In genomic region chr1:218592688-218593087, GRCh38 we compare ENCODE assay signal across 21 cellular contexts.
A peak's percentile ranks its signal among the peaks of the same experiment; 100 is the strongest.
DNase-seq lines count a peak whose midpoint lies in the region; ATAC-seq, FAIRE-seq and TF ChIP-seq lines count a peak whose summit lies in the region.
"Had no signal": no experiment of that assay in that cellular context is flagged by ENCODE, and none has a peak within 500 bp of the region (broad histone marks: within the 10 kb centered on the region; RNA-seq: fewer than 3 reads in every experiment).

No MANE protein-coding gene starts in this region.

- no peaks in the 10 kb centered on the region for H3K36me3 Mint-ChIP-seq in progenitor cell of endocrine pancreas (ENCODE audit: insufficient read depth)
- H3K36me3 Mint-ChIP-seq: activated CD4-positive, alpha-beta memory T cell treated with anti-CD3 and anti-CD28 coated beads for 36 hours; activated naive CD8-positive, alpha-beta T cell treated with anti-CD3 and anti-CD28 coated beads for 36 hours; CD8-positive, alpha-beta memory T cell; stimulated activated memory B cell treated with anti-CD40 and anti-IgM and Interleukin-4, amounts not matched to agents 10 μg/mL and 1 μg/mL and 100 μg/mL, for 72 hours had no signal

- TF ChIP-seq RAD21 in HepG2 (CRISPR knock-in tag; IDR thresholded peaks at IDR 0.05) = no peak

- no peaks in the 10 kb centered on the region for H4K20me1 ChIP-seq in HepG2 (ENCODE audit: insufficient read depth, low read length)

- no TSS peak for BruUV-seq in HepG2 (replicated peaks; lab: Mats Ljungman, UMichigan)

- no peak overlapping the region for H3K4me2 ChIP-seq in HepG2 (ENCODE audit: low read depth, low read length)

- H3K9me3 ChIP-seq in HepG2 (ENCODE audit: low read length) = no peaks in the 10 kb centered on the region
- no peaks in the 10 kb centered on the region for H3K9me3 ChIP-seq in right lobe of liver
- no peaks in the 10 kb centered on the region for H3K9me3 ChIP-seq in adipocyte (ENCODE audit: control insufficient read depth, low read length)
- no peaks in the 10 kb centered on the region for H3K9me3 ChIP-seq in thyroid gland
- H3K9me3 ChIP-seq: gastroesophageal sphincter, upper lobe of right lung had no signal

- H3K9me3 Mint-ChIP-seq in progenitor cell of endocrine pancreas (ENCODE audit: low read depth) = peaks cover 9% of the 10 kb centered on the region
- H3K9me3 Mint-ChIP-seq: activated CD4-positive, alpha-beta memory T cell treated with anti-CD3 and anti-CD28 coated beads for 36 hours; activated naive CD8-positive, alpha-beta T cell treated with anti-CD3 and anti-CD28 coated beads for 36 hours; activated T-cell treated with anti-CD3 and anti-CD28 coated beads, Interleukin-2, amount 50 U/mL, for 4 hours; central memory CD8-positive, alpha-beta T cell; stimulated activated memory B cell treated with anti-CD40 and anti-IgM and Interleukin-4, amounts not matched to agents 10 μg/mL and 1 μg/mL and 100 μg/mL, for 72 hours had no signal

- peaks cover 12% of the 10 kb centered on the region for H3K4me1 Mint-ChIP-seq in progenitor cell of endocrine pancreas (ENCODE audit: low read depth)
- H3K4me1 Mint-ChIP-seq: activated naive CD8-positive, alpha-beta T cell treated with anti-CD3 and anti-CD28 coated beads for 36 hours; CD8-positive, alpha-beta memory T cell; central memory CD8-positive, alpha-beta T cell; stimulated activated memory B cell treated with anti-CD40 and anti-IgM and Interleukin-4, amounts not matched to agents 10 μg/mL and 1 μg/mL and 100 μg/mL, for 72 hours had no signal

- WGBS in HepG2 (ENCODE audit: low lambda C conversion rate) = 5% methylated on average over 2 of the region's 2 CpGs
- whole genome bisulfite sequencing in right lobe of liver (ENCODE audit: insufficient coverage, low coverage, low lambda C conversion rate, missing lambda C conversion rate) = 38% methylated on average over 2 of the region's 2 CpGs
- 65 to 70% methylated on average over 2 of the region's 2 CpGs for WGBS in thyroid gland, 2 donors

- no peak overlapping the region for H3K27ac ChIP-seq in HepG2 (ENCODE audit: extremely low read length, insufficient read depth, low read length)
- no peak overlapping the region for H3K27ac ChIP-seq in right lobe of liver
- H3K27ac ChIP-seq in thyroid gland = no peak overlapping the region
- H3K27ac ChIP-seq: gastroesophageal sphincter, upper lobe of right lung had no signal

- H2AFZ ChIP-seq in HepG2 (ENCODE audit: low read length) = no peak overlapping the region

- TF ChIP-seq CTCF in HepG2 (CRISPR knock-in tag; IDR thresholded peaks at IDR 0.05) (no peak), right lobe of liver (IDR thresholded peaks at IDR 0.05) (no peak), progenitor cell of endocrine pancreas (IDR thresholded peaks at IDR 0.05; ENCODE audit: unreplicated experiment) (no peak), thyroid gland (IDR thresholded peaks at IDR 0.05) (no peak)

- intact Hi-C loops in HepG2 (cut with micrococcal nuclease; ENCODE audit: unreplicated experiment) (no loop called here), right lobe of liver (cut with DNase I) (no loop called here), thyroid gland (cut with DNase I) (no loop called here)

- no peaks in the 10 kb centered on the region for H3K27me3 Mint-ChIP-seq in progenitor cell of endocrine pancreas
- H3K27me3 Mint-ChIP-seq: central memory CD8-positive, alpha-beta T cell had no signal

- CTCF ChIA-PET in HepG2 (lab: Yijun Ruan, JAX; ENCODE audit: low intra/inter-chr PET ratio, low total read pairs) = no interaction called here

- no peak for ATAC-seq in HepG2
- ATAC-seq in right lobe of liver = no peak
- ATAC-seq: activated T-cell treated with anti-CD3 and anti-CD28 coated beads, Interleukin-2, amount 50 U/mL, for 4 hours; gastroesophageal sphincter; stimulated activated memory B cell treated with anti-CD40 and anti-IgM and Interleukin-4, amounts not matched to agents 10 μg/mL and 1 μg/mL and 100 μg/mL, for 72 hours; upper lobe of right lung had no signal

- H3K9ac ChIP-seq in HepG2 (ENCODE audit: insufficient read depth, low read depth, low read length) (no peak overlapping the region), adipocyte (ENCODE audit: low read length) (no peak overlapping the region)

- H3K36me3 ChIP-seq in HepG2 (replicated peaks in 1 of 2; ENCODE audit: control insufficient read depth in 1 of 2, insufficient read depth in 2 of 2, low read length in 2 of 2) (no peaks in the 10 kb centered on the region), right lobe of liver (no peaks in the 10 kb centered on the region), adipocyte (ENCODE audit: control insufficient read depth, insufficient read depth, low read length, severe bottlenecking) (no peaks in the 10 kb centered on the region), thyroid gland (no peaks in the 10 kb centered on the region)
- H3K36me3 ChIP-seq: gastroesophageal sphincter, upper lobe of right lung had no signal

- no peaks in the 10 kb centered on the region for H3K79me2 ChIP-seq in HepG2 (ENCODE audit: insufficient read depth, low read length)

- no peaks in the 10 kb centered on the region for H3K27me3 ChIP-seq in HepG2 (ENCODE audit: control insufficient read depth in 1 of 2, insufficient read depth in 2 of 2, low read length in 2 of 2)
- H3K27me3 ChIP-seq in right lobe of liver = no peaks in the 10 kb centered on the region
- no peaks in the 10 kb centered on the region for H3K27me3 ChIP-seq in adipocyte (replicated peaks; ENCODE audit: control insufficient read depth, insufficient read depth, low read length)
- H3K27me3 ChIP-seq in thyroid gland = no peaks in the 10 kb centered on the region
- H3K27me3 ChIP-seq: gastroesophageal sphincter, upper lobe of right lung had no signal

- no peak overlapping the region for H3K4me3 Mint-ChIP-seq in progenitor cell of endocrine pancreas (ENCODE audit: low read depth)
- H3K4me3 Mint-ChIP-seq: activated CD4-positive, alpha-beta memory T cell treated with anti-CD3 and anti-CD28 coated beads for 36 hours; activated naive CD8-positive, alpha-beta T cell treated with anti-CD3 and anti-CD28 coated beads for 36 hours; activated T-cell treated with anti-CD3 and anti-CD28 coated beads, Interleukin-2, amount 50 U/mL, for 4 hours; CD8-positive, alpha-beta memory T cell; central memory CD8-positive, alpha-beta T cell; stimulated activated memory B cell treated with anti-CD40 and anti-IgM and Interleukin-4, amounts not matched to agents 10 μg/mL and 1 μg/mL and 100 μg/mL, for 72 hours had no signal

- TF ChIP-seq EP300 in HepG2 (IDR thresholded peaks at IDR 0.05; ENCODE audit: low read depth in 2 of 2, low read length in 2 of 2) (no peak), HepG2 (CRISPR knock-in tag; IDR thresholded peaks at IDR 0.05; ENCODE audit: borderline replicate concordance) (no peak)

- in situ Hi-C loops in HepG2 (cut with HindIII; ENCODE audit: extremely low pct_ligation_motif_present, low pct_unique_long_range_greater_than_20kb) = no loop called here

- H3K4me1 ChIP-seq in HepG2 (ENCODE audit: insufficient read depth, low read length) (no peaks in the 10 kb centered on the region), right lobe of liver (no peaks in the 10 kb centered on the region), adipocyte (ENCODE audit: control insufficient read depth, insufficient read depth, low read length) (no peaks in the 10 kb centered on the region), thyroid gland (no peaks in the 10 kb centered on the region)
- H3K4me1 ChIP-seq: upper lobe of right lung had no signal

- no peak overlapping the region for H3K4me3 ChIP-seq in HepG2 (replicated peaks in 1 of 3; ENCODE audit: insufficient read depth in 1 of 3, low read depth in 2 of 3, low read length in 3 of 3)
- H3K4me3 ChIP-seq in right lobe of liver = no peak overlapping the region
- H3K4me3 ChIP-seq in adipocyte (ENCODE audit: low read length) = no peak overlapping the region
- no peak overlapping the region for H3K4me3 ChIP-seq in thyroid gland (replicated peaks in 1 of 3)
- H3K4me3 ChIP-seq: gastroesophageal sphincter, upper lobe of right lung had no signal

- peak; percentile 10 for DNase-seq in HepG2 (ENCODE audit: low spot score)
- no peak for DNase-seq in right lobe of liver
- DNase-seq in adipocyte (ENCODE audit: low read depth) = peak; percentile 58
- peak; percentile 9 for DNase-seq in hepatic stellate cell (ENCODE audit: low spot score)
- DNase-seq in progenitor cell of endocrine pancreas (ENCODE audit: low spot score, unreplicated experiment) = no peak
- DNase-seq in thyroid gland = no peak
- DNase-seq in NCI-H2171 (lab: John Stamatoyannopoulos, UW) = no peak
- no peak for DNase-seq in NCI-H2171 treated with DMSO at 0.1 percent for 48 hours (lab: John Stamatoyannopoulos, UW)
- DNase-seq: ACHN; activated CD4-positive, alpha-beta memory T cell treated with anti-CD3 and anti-CD28 coated beads for 36 hours; activated naive CD8-positive, alpha-beta T cell treated with anti-CD3 and anti-CD28 coated beads for 36 hours; activated T-cell treated with anti-CD3 and anti-CD28 coated beads, Interleukin-2, amount 50 U/mL, for 4 hours; CD8-positive, alpha-beta memory T cell; GDM1; HCEC 1CT; NCI-H1092; small intestine; upper lobe of right lung had no signal

- POLR2A ChIA-PET in HepG2 (lab: Yijun Ruan, JAX) = no interaction called here

- no peak overlapping the region for H3K27ac Mint-ChIP-seq in progenitor cell of endocrine pancreas
- H3K27ac Mint-ChIP-seq: activated CD4-positive, alpha-beta memory T cell treated with anti-CD3 and anti-CD28 coated beads for 36 hours; activated naive CD8-positive, alpha-beta T cell treated with anti-CD3 and anti-CD28 coated beads for 36 hours; CD8-positive, alpha-beta memory T cell; stimulated activated memory B cell treated with anti-CD40 and anti-IgM and Interleukin-4, amounts not matched to agents 10 μg/mL and 1 μg/mL and 100 μg/mL, for 72 hours had no signal

- TF ChIP-seq POLR2A in HepG2 (IDR thresholded peaks at IDR 0.05; ENCODE audit: insufficient read depth in 1 of 2, low read depth in 2 of 2, low read length in 2 of 2) = no peak
- TF ChIP-seq POLR2A in right lobe of liver (IDR thresholded peaks at IDR 0.05) = no peak
- no peak for TF ChIP-seq POLR2A in thyroid gland (IDR thresholded peaks at IDR 0.05)

- FAIRE-seq in HepG2 (lab: Jason Lieb, UNC) = no peak
- FAIRE-seq: small intestine had no signal

TF ChIP-seq in HepG2, 621 proteins besides CTCF, POLR2A, EP300 and RAD21 (continues in another document):
- no peak for TF ChIP-seq NBN (conservative IDR thresholded peaks at IDR 0.05)
- no peak for TF ChIP-seq SCMH1 (CRISPR knock-in tag; IDR thresholded peaks at IDR 0.05; ENCODE audit: borderline replicate concordance)
- TF ChIP-seq NR2C2 (CRISPR knock-in tag; IDR thresholded peaks at IDR 0.05; ENCODE audit: borderline replicate concordance) = no peak
- TF ChIP-seq ZNF12 (CRISPR knock-in tag; IDR thresholded peaks at IDR 0.05) = no peak
- no peak for TF ChIP-seq CREBL2 (CRISPR knock-in tag; IDR thresholded peaks at IDR 0.05; ENCODE audit: borderline replicate concordance)
- no peak for TF ChIP-seq THAP11 (CRISPR knock-in tag; IDR thresholded peaks at IDR 0.05)
- TF ChIP-seq NR2F6 (IDR thresholded peaks at IDR 0.05) = no peak
- no peak for TF ChIP-seq NR2F6 (CRISPR knock-in tag; IDR thresholded peaks at IDR 0.05)
- no peak for TF ChIP-seq ZNF124 (CRISPR knock-in tag; IDR thresholded peaks at IDR 0.05)
- no peak for TF ChIP-seq NCOA2 (CRISPR knock-in tag; IDR thresholded peaks at IDR 0.05)

Comparison
In these comparisons a context has a peak if more than half of its experiments do, and no peak if none do; other contexts are left out.
1. DNase-seq: peak in HepG2 (single experiment), adipocyte (single experiment) and hepatic stellate cell (single experiment); none in right lobe of liver (0 of 3), progenitor cell of endocrine pancreas (single experiment), thyroid gland (0 of 2), NCI-H2171 (single experiment) and NCI-H2171 treated with DMSO at 0.1 percent for 48 hours (single experiment).